8 cellular contexts compared by ENCODE assay signal in genomic region chr2:65435625-65436168, GRCh38. TPM values are rescaled to one million over a fixed set of nuclear protein-coding genes. Genes with fewer than 3 reads are reported as not detected.
DNase-seq lines count a peak whose midpoint lies in the region; TF ChIP-seq lines count a peak whose summit lies in the region.

No MANE protein-coding gene starts in this region.

- intact Hi-C loops in esophagus squamous epithelium (cut with DNase I) = loop anchor here (10.0 kb wide), 1 partner anchor 129 kb away; no protein-coding TSS in a partner anchor

- peak overlapping the region; percentile 38 to 80 (median 73) for H3K4me3 ChIP-seq in esophagus squamous epithelium

- TF ChIP-seq POLR2A in GM18951 (IDR thresholded peaks at IDR 0.05; ENCODE audit: extremely low read depth, insufficient read depth, insufficient read length) (peak; percentile 16), esophagus squamous epithelium (IDR thresholded peaks at IDR 0.05) (peak in 1 of 4 donors; percentile 57)

- 0 to 2% methylated on average over 4 to 11 of the region's 42 CpGs for WGBS in esophagus squamous epithelium, 2 donors

- H3K27ac Mint-ChIP-seq in activated T-cell treated with anti-CD3 and anti-CD28 coated beads, Interleukin-2, amount 50 U/mL, for 24 hours = no peak overlapping the region
- no peak overlapping the region for H3K27ac Mint-ChIP-seq in stimulated activated naive CD8-positive, alpha-beta T cell treated with anti-CD3 and anti-CD28 coated beads, Interleukin-15, Interleukin-2, amounts not matched to agents 100 ng/mL and 50 ng/mL, for 24 hours

- DNase-seq in AG09319 (ENCODE audit: extremely low read depth, low read depth) (peak; percentile 80), HUDEP-2 (lab: John Stamatoyannopoulos, UW; ENCODE audit: unreplicated experiment in 76 of 76) (peak in 61 of 76 experiments; percentile 2 to 77 (median 51)), NOMO-1 treated with dmso at 0.1 percent for 144 hours (lab: John Stamatoyannopoulos, UW; ENCODE audit: unreplicated experiment) (peak; percentile 40), esophagus squamous epithelium (lab: John Stamatoyannopoulos, UW) (peak; percentile 5), mucosa of gallbladder (ENCODE audit: low spot score) (peak; percentile 80)
- peak; percentile 70 for DNase-seq in activated T-cell treated with anti-CD3 and anti-CD28 coated beads, Interleukin-2, amount 50 U/mL, for 24 hours

- H3K27me3 Mint-ChIP-seq in activated T-cell treated with anti-CD3 and anti-CD28 coated beads, Interleukin-2, amount 50 U/mL, for 24 hours = peaks cover 69% of the 10 kb centered on the region
- peaks cover 45% of the 10 kb centered on the region for H3K27me3 Mint-ChIP-seq in stimulated activated naive CD8-positive, alpha-beta T cell treated with anti-CD3 and anti-CD28 coated beads, Interleukin-15, Interleukin-2, amounts not matched to agents 100 ng/mL and 50 ng/mL, for 24 hours

- H3K9me3 ChIP-seq in esophagus squamous epithelium = no peaks in the 10 kb centered on the region

- H3K4me1 Mint-ChIP-seq in activated T-cell treated with anti-CD3 and anti-CD28 coated beads, Interleukin-2, amount 50 U/mL, for 24 hours (ENCODE audit: low read depth) = peaks cover 24% of the 10 kb centered on the region
- H3K4me1 Mint-ChIP-seq in stimulated activated naive CD8-positive, alpha-beta T cell treated with anti-CD3 and anti-CD28 coated beads, Interleukin-15, Interleukin-2, amounts not matched to agents 100 ng/mL and 50 ng/mL, for 24 hours (ENCODE audit: low read depth) = peaks cover 27% of the 10 kb centered on the region

- H3K27me3 ChIP-seq in esophagus squamous epithelium = peaks cover 0 to 19% (median 0%) of the 10 kb centered on the region in 4 donors

- TF ChIP-seq CTCF in AG09319 (IDR thresholded peaks at IDR 0.05; ENCODE audit: low read depth, low read length) (no peak; the same call in 1 of the 2 replicates), esophagus squamous epithelium (IDR thresholded peaks at IDR 0.05) (no peak)

- H3K4me3 Mint-ChIP-seq in activated T-cell treated with anti-CD3 and anti-CD28 coated beads, Interleukin-2, amount 50 U/mL, for 24 hours = peak overlapping the region; percentile 76
- H3K4me3 Mint-ChIP-seq in stimulated activated naive CD8-positive, alpha-beta T cell treated with anti-CD3 and anti-CD28 coated beads, Interleukin-15, Interleukin-2, amounts not matched to agents 100 ng/mL and 50 ng/mL, for 24 hours = peak overlapping the region; percentile 90

- H3K27ac ChIP-seq in esophagus squamous epithelium = peak overlapping the region; percentile 84 to 97 (median 94)

- H3K36me3 ChIP-seq in esophagus squamous epithelium = no peaks in the 10 kb centered on the region

- peaks cover 3 to 48% (median 16%) of the 10 kb centered on the region in 3 donors for H3K4me1 ChIP-seq in esophagus squamous epithelium

- peaks cover 6% of the 10 kb centered on the region for H3K36me3 Mint-ChIP-seq in activated T-cell treated with anti-CD3 and anti-CD28 coated beads, Interleukin-2, amount 50 U/mL, for 24 hours (ENCODE audit: low read depth)
- H3K36me3 Mint-ChIP-seq in stimulated activated naive CD8-positive, alpha-beta T cell treated with anti-CD3 and anti-CD28 coated beads, Interleukin-15, Interleukin-2, amounts not matched to agents 100 ng/mL and 50 ng/mL, for 24 hours (ENCODE audit: low read depth) = no peaks in the 10 kb centered on the region

- in situ Hi-C loops in GM18951 (cut with MboI; ENCODE audit: low sequenced_read_pairs, unreplicated experiment) = no loop called here

- no peaks in the 10 kb centered on the region for H3K9me3 Mint-ChIP-seq in activated T-cell treated with anti-CD3 and anti-CD28 coated beads, Interleukin-2, amount 50 U/mL, for 24 hours
- H3K9me3 Mint-ChIP-seq in stimulated activated naive CD8-positive, alpha-beta T cell treated with anti-CD3 and anti-CD28 coated beads, Interleukin-15, Interleukin-2, amounts not matched to agents 100 ng/mL and 50 ng/mL, for 24 hours = no peaks in the 10 kb centered on the region

RNA-seq across cellular contexts. Expression of gene SPRED2, which starts 3.3 kb away (rescaled TPM):
- total RNA-seq in esophagus squamous epithelium (10 to 100 TPM in 1 of 4 donors, 1 to 10 TPM in 3; 8.1 to 15.1 (median 9.1) TPM), mucosa of gallbladder (34.7 TPM)

Comparison
In these comparisons a context has a peak if more than half of its experiments do, and no peak if none do; other contexts are left out.
1. Peak in every context shown above with its lines: DNase-seq, H3K4me3 ChIP-seq and H3K27ac ChIP-seq.
2. DNase-seq: peak in every context shown above with its lines; median percentile 80 in AG09319; 80 in mucosa of gallbladder; 70 in activated T-cell treated with anti-CD3 and anti-CD28 coated beads, Interleukin-2, amount 50 U/mL, for 24 hours; 51 in HUDEP-2; 40 in NOMO-1 treated with dmso at 0.1 percent for 144 hours; 5 in esophagus squamous epithelium.